ENCODE assay signal across 12 cellular contexts in genomic region chr6:150928882-150929281, GRCh38.
A peak's percentile ranks its signal among the peaks of the same experiment; 100 is the strongest.
DNase-seq lines count a peak whose midpoint lies in the region; ATAC-seq, FAIRE-seq and TF ChIP-seq lines count a peak whose summit lies in the region.
"Had no signal": no experiment of that assay in that cellular context is flagged by ENCODE, and none has a peak within 500 bp of the region (broad histone marks: within the 10 kb centered on the region; RNA-seq: fewer than 3 reads in every experiment).

No MANE protein-coding gene starts in this region.

- H3K4me1 ChIP-seq in OCI-LY1 (ENCODE audit: insufficient read depth, low read length, severe bottlenecking): no peaks in the 10 kb centered on the region
- H3K4me1 ChIP-seq in endothelial cell of umbilical vein (ENCODE audit: control insufficient read depth, extremely low read depth, insufficient read depth, low read length): peaks cover 7% of the 10 kb centered on the region
- H3K4me1 ChIP-seq in tibial artery: peaks cover 0 to 57% (median 12%) of the 10 kb centered on the region in 4 donors
- H3K4me1 ChIP-seq: upper lobe of left lung had no signal

- TF ChIP-seq CTCF in OCI-LY1 (IDR thresholded peaks at IDR 0.05; ENCODE audit: low read length) (peak; percentile 47), endothelial cell of umbilical vein (IDR thresholded peaks at IDR 0.05; ENCODE audit: extremely low read depth in 1 of 2, insufficient read depth in 1 of 2, low read depth in 1 of 2, low read length in 2 of 2) (peak; percentile 14 to 28), tibial artery (IDR thresholded peaks at IDR 0.05) (peak in 1 of 2 experiments; percentile 14)

- no peaks in the 10 kb centered on the region for H3K4me1 Mint-ChIP-seq in activated CD4-positive, alpha-beta T cell treated with anti-CD3 and anti-CD28 coated beads, Interleukin-2, amount 10 ng/mL, durations not matched to agents 7 days and 5 days

- no peaks in the 10 kb centered on the region for H3K27me3 ChIP-seq in OCI-LY1 (ENCODE audit: insufficient read depth, low read length)
- no peaks in the 10 kb centered on the region for H3K27me3 ChIP-seq in endothelial cell of umbilical vein (ENCODE audit: control insufficient read depth in 2 of 2, insufficient read depth in 2 of 2, low read length in 2 of 2)
- no peaks in the 10 kb centered on the region for H3K27me3 ChIP-seq in tibial artery
- H3K27me3 ChIP-seq: upper lobe of left lung had no signal

- H3K27ac Mint-ChIP-seq in activated CD4-positive, alpha-beta T cell treated with anti-CD3 and anti-CD28 coated beads, Interleukin-2, amount 10 ng/mL, durations not matched to agents 7 days and 5 days: peak overlapping the region; percentile 9

- H3K27me3 Mint-ChIP-seq in activated CD4-positive, alpha-beta T cell treated with anti-CD3 and anti-CD28 coated beads, Interleukin-2, amount 10 ng/mL, durations not matched to agents 7 days and 5 days: no peaks in the 10 kb centered on the region

- BruUV-seq in endothelial cell of umbilical vein (replicated peaks; lab: Mats Ljungman, UMichigan): no TSS peak

- H3K27ac ChIP-seq in OCI-LY1 (ENCODE audit: low read depth, low read length, poor library complexity, severe bottlenecking) (no peak overlapping the region), endothelial cell of umbilical vein (ENCODE audit: insufficient read depth, low read depth, low read length) (no peak overlapping the region), tibial artery (peak overlapping the region; percentile 1 to 48)
- H3K27ac ChIP-seq: upper lobe of left lung had no signal

- no peaks in the 10 kb centered on the region for H4K20me1 ChIP-seq in OCI-LY1 (ENCODE audit: insufficient read depth, low read length)
- no peaks in the 10 kb centered on the region for H4K20me1 ChIP-seq in endothelial cell of umbilical vein (replicated peaks; ENCODE audit: control insufficient read depth, extremely low read depth, insufficient read depth, low read length)

- intact Hi-C loops in endothelial cell of umbilical vein (cut with micrococcal nuclease): no loop called here
- intact Hi-C loops in tibial artery (cut with DNase I; ENCODE audit: low total_unique reads): no loop called here
- intact Hi-C loops in Right ventricle myocardium superior (cut with DNase I): no loop called here

- POLR2A ChIA-PET in activated CD4-positive, alpha-beta T cell treated with anti-CD3 and anti-CD28 coated beads, Interleukin-2, amount 10 ng/mL, durations not matched to agents 7 days and 5 days (lab: Charles Lee): no interaction called here
- POLR2A ChIA-PET in endothelial cell of umbilical vein (lab: Charles Lee): no interaction called here

- no peaks in the 10 kb centered on the region for H3K9me1 ChIP-seq in endothelial cell of umbilical vein (replicated peaks; ENCODE audit: control insufficient read depth, extremely low read depth, insufficient read depth, low read length)

- H3K36me3 ChIP-seq in OCI-LY1 (ENCODE audit: insufficient read depth, low read length): peaks cover 36% of the 10 kb centered on the region
- H3K36me3 ChIP-seq in endothelial cell of umbilical vein (ENCODE audit: control insufficient read depth in 2 of 2, extremely low read depth in 1 of 2, insufficient read depth in 2 of 2, low read length in 2 of 2): peaks cover 5 to 6% of the 10 kb centered on the region in 2 experiments
- H3K36me3 ChIP-seq in tibial artery: no peaks in the 10 kb centered on the region
- H3K36me3 ChIP-seq: upper lobe of left lung had no signal

- H3K9me3 Mint-ChIP-seq in activated CD4-positive, alpha-beta T cell treated with anti-CD3 and anti-CD28 coated beads, Interleukin-2, amount 10 ng/mL, durations not matched to agents 7 days and 5 days: no peaks in the 10 kb centered on the region

- H3K9ac ChIP-seq in OCI-LY1 (ENCODE audit: low read length): no peak overlapping the region
- H3K9ac ChIP-seq in endothelial cell of umbilical vein (replicated peaks; ENCODE audit: extremely low read depth, insufficient read depth, low read length): no peak overlapping the region

- H3K4me3 Mint-ChIP-seq in activated CD4-positive, alpha-beta T cell treated with anti-CD3 and anti-CD28 coated beads, Interleukin-2, amount 10 ng/mL, durations not matched to agents 7 days and 5 days: no peak overlapping the region

- no peak overlapping the region for H2AFZ ChIP-seq in OCI-LY1 (ENCODE audit: low read length)
- no peak overlapping the region for H2AFZ ChIP-seq in endothelial cell of umbilical vein (ENCODE audit: low read depth, low read length)

- H3K4me2 ChIP-seq in OCI-LY1 (ENCODE audit: low read length) (no peak overlapping the region), endothelial cell of umbilical vein (ENCODE audit: insufficient read depth, low read length) (no peak overlapping the region)

- H3K4me3 ChIP-seq in OCI-LY1 (ENCODE audit: low read depth, low read length, poor library complexity, severe bottlenecking) (no peak overlapping the region), endothelial cell of umbilical vein (replicated peaks in 1 of 3; ENCODE audit: insufficient read depth in 1 of 3, low read depth in 1 of 3, low read length in 3 of 3) (no peak overlapping the region), tibial artery (no peak overlapping the region)
- H3K4me3 ChIP-seq: upper lobe of left lung had no signal

- ATAC-seq in Right ventricle myocardium superior (ENCODE audit: poor library complexity): no peak

- H3K9me2 ChIP-seq in OCI-LY1 (ENCODE audit: low read depth, low read length): no peaks in the 10 kb centered on the region

- CTCF ChIA-PET in activated CD4-positive, alpha-beta T cell treated with anti-CD3 and anti-CD28 coated beads, Interleukin-2, amount 10 ng/mL, durations not matched to agents 7 days and 5 days (lab: Charles Lee): interaction anchor here (1.0 to 1.3 kb wide), 2 partner anchors 14 to 37 kb away, joined by 3 to 5 read pairs; no protein-coding TSS in a partner anchor
- CTCF ChIA-PET in endothelial cell of umbilical vein (lab: Charles Lee): interaction anchor here (0.5 to 2.2 kb wide), 11 partner anchors 8 to 406 kb away, joined by 3 to 12 read pairs (median 3); no protein-coding TSS in a partner anchor

- H3K79me2 ChIP-seq in OCI-LY1 (ENCODE audit: insufficient read depth, low read length): no peaks in the 10 kb centered on the region
- peaks cover 1% of the 10 kb centered on the region for H3K79me2 ChIP-seq in endothelial cell of umbilical vein (ENCODE audit: control insufficient read depth, insufficient read depth, low read length)

- no peak for FAIRE-seq in endothelial cell of umbilical vein (lab: Jason Lieb, UNC)

- H3K9me3 ChIP-seq in OCI-LY1 (ENCODE audit: low read length): no peaks in the 10 kb centered on the region
- no peaks in the 10 kb centered on the region for H3K9me3 ChIP-seq in endothelial cell of umbilical vein (replicated peaks; ENCODE audit: control insufficient read depth, insufficient read depth, low read length)
- no peaks in the 10 kb centered on the region for H3K9me3 ChIP-seq in tibial artery
- H3K9me3 ChIP-seq: upper lobe of left lung had no signal

- no peak for TF ChIP-seq POLR2A in endothelial cell of umbilical vein (IDR thresholded peaks at IDR 0.05; ENCODE audit: low read depth, low read length)

- DNase-seq in activated CD4-positive, alpha-beta T cell treated with anti-CD3 and anti-CD28 coated beads, Interleukin-2, amount 10 ng/mL, durations not matched to agents 7 days and 5 days: no peak
- DNase-seq in activated CD4-positive, alpha-beta T cell treated with anti-CD3 and anti-CD28 coated beads for 1 hour: no peak
- DNase-seq in endothelial cell of umbilical vein (ENCODE audit: low read depth, low spot score) (no peak), tibial artery (no peak), activated T-cell treated with anti-CD3 and anti-CD28 coated beads for 4 hours (no peak), superior temporal gyrus (ENCODE audit: extremely low spot score) (no peak), Right ventricle myocardium superior (no peak)
- DNase-seq: activated T-cell treated with anti-CD3 and anti-CD28 coated beads, Interleukin-2, amount 50 U/mL, for 48 hours; central memory CD4-positive, alpha-beta T cell; GF-D8; upper lobe of left lung had no signal

- peaks cover 23% of the 10 kb centered on the region for H3K36me3 Mint-ChIP-seq in activated CD4-positive, alpha-beta T cell treated with anti-CD3 and anti-CD28 coated beads, Interleukin-2, amount 10 ng/mL, durations not matched to agents 7 days and 5 days (ENCODE audit: low read depth)

- H3F3A ChIP-seq in OCI-LY1 (ENCODE audit: insufficient read depth, low read length): no peaks in the 10 kb centered on the region

- dilution Hi-C loops in endothelial cell of umbilical vein (cut with MboI; ENCODE audit: extremely low pct_ligation_motif_present, low sequenced_read_pairs): no loop called here

TF ChIP-seq in endothelial cell of umbilical vein, 7 proteins besides CTCF, POLR2A, EP300 and RAD21:
- TF ChIP-seq EZH2 (IDR thresholded peaks at IDR 0.05; ENCODE audit: borderline replicate concordance, low read depth, low read length, severe bottlenecking): no peak
- TF ChIP-seq MAX (IDR thresholded peaks at IDR 0.05; ENCODE audit: insufficient read depth, insufficient read length): no peak
- TF ChIP-seq JUN (IDR thresholded peaks at IDR 0.05; ENCODE audit: borderline replicate concordance, insufficient read depth, insufficient read length, low read depth): no peak
- no peak for TF ChIP-seq MYC (IDR thresholded peaks at IDR 0.05; ENCODE audit: low read depth, low read length)
TF ChIP-seq in endothelial cell of umbilical vein: peak in this region for 0.

Comparison
In these comparisons a context has a peak if more than half of its experiments do, and no peak if none do; other contexts are left out.
1. H3K27ac ChIP-seq: peak in tibial artery (2 of 2); none in OCI-LY1 (single experiment) and endothelial cell of umbilical vein (single experiment).